14 cellular contexts compared by ENCODE assay signal in the genomic region with DNA sequence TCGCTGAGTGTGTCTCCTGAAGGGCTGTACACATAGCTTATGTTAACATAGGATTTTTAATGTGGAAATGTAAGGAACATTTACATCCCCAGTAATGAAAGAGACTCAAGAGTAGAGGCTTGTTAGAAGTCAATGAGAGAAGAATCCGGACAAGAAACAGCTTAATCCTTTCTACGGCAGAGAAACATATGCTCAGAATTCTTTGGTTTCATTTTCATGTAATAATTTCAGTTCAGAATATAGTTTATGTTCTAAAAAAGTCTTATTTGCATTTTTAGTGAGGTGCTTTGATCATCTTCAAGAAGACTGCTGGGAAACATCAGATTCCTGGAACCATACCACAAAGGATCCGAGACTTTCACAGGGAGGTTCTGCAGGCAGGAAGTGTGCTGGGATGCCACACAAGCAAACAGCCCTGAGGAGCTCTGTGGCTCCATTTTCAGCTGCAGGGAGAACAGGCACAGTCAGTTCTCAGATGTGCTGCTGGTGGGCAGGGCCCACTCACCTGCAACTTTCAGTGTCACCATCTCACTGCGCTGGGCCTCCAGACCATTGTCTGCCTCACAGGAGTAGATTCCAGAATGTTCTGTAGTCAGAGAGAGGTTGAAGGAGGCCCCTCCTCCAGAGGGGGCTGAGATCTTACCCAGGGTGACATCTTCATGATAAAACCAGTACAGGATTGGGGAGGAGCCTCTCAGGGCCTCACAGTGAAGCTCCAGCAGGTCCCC. TPM values are rescaled to one million over a fixed set of nuclear protein-coding genes. Genes with fewer than 3 reads are reported as not detected.
DNase-seq lines count a peak whose midpoint lies in the region; ATAC-seq, FAIRE-seq and TF ChIP-seq lines count a peak whose summit lies in the region.
"Had no signal": no experiment of that assay in that cellular context is flagged by ENCODE, and none has a peak within 500 bp of the region (broad histone marks: within the 10 kb centered on the region; RNA-seq: fewer than 3 reads in every experiment).

No MANE protein-coding gene starts in this region.

- H4K20me1 ChIP-seq in GM12878 (ENCODE audit: control insufficient read depth, insufficient read depth): no peaks in the 10 kb centered on the region

- H3K27ac ChIP-seq in GM12878 (ENCODE audit: control insufficient read depth, insufficient read depth): peak overlapping the region; percentile 63
- no peak overlapping the region for H3K27ac ChIP-seq in left ventricle myocardium inferior (replicated peaks)
- H3K27ac ChIP-seq in left lung: no peak overlapping the region
- H3K27ac ChIP-seq: SJSA1 had no signal

- 2% methylated on average over 5 of the region's 5 CpGs for WGBS in GM12878 (ENCODE audit: insufficient coverage, insufficient replicate concordance, low lambda C conversion rate, missing lambda C conversion rate)

- H3K9ac ChIP-seq in GM12878 (ENCODE audit: control insufficient read depth, insufficient read depth, low read length): peak overlapping the region; percentile 37; the same call in 1 of the 2 replicates

- no peaks in the 10 kb centered on the region for H3K9me3 ChIP-seq in GM12878 (replicated peaks; ENCODE audit: control insufficient read depth, insufficient read depth, low read length)
- no peaks in the 10 kb centered on the region for H3K9me3 ChIP-seq in left ventricle myocardium inferior (replicated peaks)
- H3K9me3 ChIP-seq in left lung: no peaks in the 10 kb centered on the region
- H3K9me3 ChIP-seq: SJSA1 had no signal

- in situ Hi-C loops in GM12878 (cut with MboI): no loop called here

- H3K4me3 ChIP-seq in GM12878: no peak overlapping the region; the same call in 1 of the 2 replicates
- H3K4me3 ChIP-seq in left ventricle myocardium inferior: no peak overlapping the region
- H3K4me3 ChIP-seq in left lung: no peak overlapping the region
- H3K4me3 ChIP-seq: SJSA1 had no signal

- DNase-seq in GM12878 (ENCODE audit: low read depth, low spot score) (peak; percentile 40), left ventricle myocardium inferior (no peak), left lung (no peak), NCI-H526 (lab: John Stamatoyannopoulos, UW) (no peak)
- DNase-seq: activated CD4-positive, alpha-beta T cell treated with anti-CD3 and anti-CD28 coated beads for 1 hour; cortex of kidney; foreskin fibroblast; NCI-H526 treated with DMSO at 0.1 percent for 48 hours; nucleus accumbens had no signal

- TF ChIP-seq EP300 in GM12878 (IDR thresholded peaks at IDR 0.05; ENCODE audit: borderline replicate concordance in 1 of 2, control insufficient read depth in 1 of 2, low read depth in 2 of 2, low read length in 2 of 2): no peak

- BruUV-seq in GM12878 (replicated peaks; lab: Mats Ljungman, UMichigan): no TSS peak

- H3K79me2 ChIP-seq in GM12878 (ENCODE audit: control insufficient read depth, insufficient read depth, low read length): no peaks in the 10 kb centered on the region

- SMC1A ChIA-PET in GM12878 (lab: Charles Lee; ENCODE audit: uncharacterized antibody, unreplicated experiment): interaction anchor here (0.7 to 1.7 kb wide), 9 partner anchors 9 to 56 kb away, joined by 3 to 9 read pairs (median 4); no protein-coding TSS in a partner anchor

- H3K4me1 ChIP-seq in GM12878 (ENCODE audit: control insufficient read depth, insufficient read depth, low read length): peaks cover 17% of the 10 kb centered on the region
- H3K4me1 ChIP-seq in left ventricle myocardium inferior: no peaks in the 10 kb centered on the region
- H3K4me1 ChIP-seq in left lung: no peaks in the 10 kb centered on the region
- H3K4me1 ChIP-seq: SJSA1 had no signal

- CTCF ChIA-PET in GM12878 (lab: Yijun Ruan, JAX): interaction anchor here (0.7 to 2.7 kb wide), 10 partner anchors 18 to 147 kb away, joined by 3 to 7 read pairs (median 4); no protein-coding TSS in a partner anchor

- 0 out of 2 replicates have a peak, but pooled peaks have one; percentile 39 for TF ChIP-seq POLR2A in GM12878 (IDR thresholded peaks at IDR 0.05; ENCODE audit: low read depth, low read length)

- intact Hi-C loops in GM12878 (cut with micrococcal nuclease; ENCODE audit: unreplicated experiment): no loop called here
- intact Hi-C loops in left ventricle myocardium inferior (cut with micrococcal nuclease): no loop called here
- intact Hi-C loops in left lung (cut with DNase I): no loop called here

- peak overlapping the region; percentile 55 for H2AFZ ChIP-seq in GM12878 (ENCODE audit: control insufficient read depth, low read depth, low read length)

- POLR2A ChIA-PET in GM12878 (lab: Charles Lee): interaction anchor here (1.3 to 2.8 kb wide), 5 partner anchors 10 to 39 kb away, joined by 3 to 11 read pairs (median 10); no protein-coding TSS in a partner anchor

- no peaks in the 10 kb centered on the region for H3K27me3 ChIP-seq in GM12878 (replicated peaks in 1 of 2; ENCODE audit: control insufficient read depth in 2 of 2, insufficient read depth in 2 of 2, low read length in 1 of 2)
- H3K27me3 ChIP-seq in left ventricle myocardium inferior (ENCODE audit: low read depth): peaks cover 75% of the 10 kb centered on the region
- H3K27me3 ChIP-seq in left lung: no peaks in the 10 kb centered on the region

- RAD21 ChIA-PET in GM12878 (lab: Charles Lee; ENCODE audit: unreplicated experiment): interaction anchor here (0.8 to 2.2 kb wide), 4 partner anchors 12 to 56 kb away, joined by 3 to 10 read pairs (median 4); no protein-coding TSS in a partner anchor

- ATAC-seq in GM18867 (IDR thresholded peaks at IDR 0.05; ENCODE audit: unreplicated experiment) (peak; percentile 85), GM21390 (IDR thresholded peaks at IDR 0.05; ENCODE audit: unreplicated experiment) (peak; percentile 80), HG03066 (IDR thresholded peaks at IDR 0.05; ENCODE audit: low read depth, unreplicated experiment) (peak; percentile 52), GM12878 (peak; percentile 83), left lung (no peak), GM18907 (IDR thresholded peaks at IDR 0.05; ENCODE audit: unreplicated experiment) (no peak)

- TF ChIP-seq RAD21 in GM12878 (IDR thresholded peaks at IDR 0.05; ENCODE audit: insufficient read depth, low read depth, low read length): no peak

- TF ChIP-seq CTCF in GM12878 (IDR thresholded peaks at IDR 0.05 in 2 of 3, conservative IDR thresholded peaks at IDR 0.05 in 1 of 3; ENCODE audit: control insufficient read depth in 2 of 3, extremely low read depth in 1 of 3, insufficient read depth in 1 of 3, low read depth in 3 of 3, low read length in 3 of 3) (no peak), left ventricle myocardium inferior (IDR thresholded peaks at IDR 0.05; ENCODE audit: borderline replicate concordance) (no peak), left lung (IDR thresholded peaks at IDR 0.05) (no peak)

- H3K36me3 ChIP-seq in GM12878 (ENCODE audit: control insufficient read depth in 2 of 2, insufficient read depth in 2 of 2, low read length in 1 of 2) (no peaks in the 10 kb centered on the region), left ventricle myocardium inferior (no peaks in the 10 kb centered on the region), left lung (no peaks in the 10 kb centered on the region)
- H3K36me3 ChIP-seq: SJSA1 had no signal

- FAIRE-seq in GM12878 (lab: Jason Lieb, UNC): peak; percentile 73

- H3K4me2 ChIP-seq in GM12878 (ENCODE audit: control insufficient read depth, insufficient read depth): peak overlapping the region; percentile 95

TF ChIP-seq in GM12878, 131 proteins besides CTCF, POLR2A, EP300 and RAD21 (continues in another document):
- TF ChIP-seq IRF4 (IDR thresholded peaks at IDR 0.05; ENCODE audit: low read depth, low read length): 0 out of 2 replicates have a peak, but pooled peaks have one; percentile 49
- TF ChIP-seq NBN (IDR thresholded peaks at IDR 0.05): no peak
- no peak for TF ChIP-seq ZNF217 (IDR thresholded peaks at IDR 0.05)

RNA-seq across cellular contexts. Expression of a gene that starts 28.4 kb away (rescaled TPM):
- 371 and 381 TPM in 2 replicates for total RNA-seq in GM12878 (2013; cell fraction: nucleolus; rRNA removed)
- total RNA-seq in GM12878 (2014; rRNA removed): 6.6 and 7.3 TPM in 2 replicates
- total RNA-seq in GM12878 (2014; rRNA removed; fragmentation: Illumina TruSeq; extraction: Trizol): 6.7 and 6.8 TPM in 2 replicates
- 7.2 and 7.8 TPM in 2 replicates for total RNA-seq in GM12878 (2021)
- polyA plus RNA-seq in GM12878 (2011; ENCODE audit: low read depth): 16.1 TPM
- polyA plus RNA-seq in GM12878 (2011; rRNA removed): 136 and 151 TPM in 2 replicates
- polyA plus RNA-seq in GM12878 (2011; cell fraction: cytosol; rRNA removed): 90.4 and 111 TPM in 2 replicates
- polyA plus RNA-seq in GM12878 (2011; cell fraction: nucleus; rRNA removed): 322 and 460 TPM in 2 replicates
- 16.3 and 19.0 TPM in 2 replicates for polyA plus RNA-seq in GM12878 (2012)
- polyA plus RNA-seq in GM12878 (2014; fragmentation: Illumina TruSeq; extraction: Trizol): 11.3 and 12.5 TPM in 2 replicates
- 1 to 10 TPM; 2.6 to 5.7 TPM for polyA plus RNA-seq in GM12878 (2014; fragmentation: Nextera tagmentation; extraction: Ambion mirVana)
- polyA plus RNA-seq in GM12878 (2014; rRNA removed): 9.5 and 10.9 TPM in 2 replicates
- 1 to 10 TPM; 1.1 to 1.3 TPM for polyA plus RNA-seq in GM12878 (2016; fragmentation: Nextera tagmentation; extraction: Ambion mirVana)
- polyA minus RNA-seq in GM12878 (2011; rRNA and poly(A)+ RNA removed): 131 and 171 TPM in 2 replicates
- 31.8 and 31.9 TPM in 2 replicates for polyA minus RNA-seq in GM12878 (2011; cell fraction: cytosol; rRNA and poly(A)+ RNA removed)
- 177 and 194 TPM in 2 replicates for polyA minus RNA-seq in GM12878 (2011; cell fraction: nucleus; rRNA and poly(A)+ RNA removed)
- not detected for total RNA-seq in left ventricle myocardium inferior
- 1 to 10 TPM; 1.1 to 1.5 TPM for total RNA-seq in left lung
- total RNA-seq: SJSA1 had no signal

Comparison
In these comparisons a context has a peak if more than half of its experiments do, and no peak if none do; other contexts are left out.
1. ATAC-seq: peak in GM18867 (single experiment), GM21390 (single experiment), HG03066 (single experiment) and GM12878 (single experiment); none in left lung (single experiment) and GM18907 (single experiment).